In the genomic region with DNA sequence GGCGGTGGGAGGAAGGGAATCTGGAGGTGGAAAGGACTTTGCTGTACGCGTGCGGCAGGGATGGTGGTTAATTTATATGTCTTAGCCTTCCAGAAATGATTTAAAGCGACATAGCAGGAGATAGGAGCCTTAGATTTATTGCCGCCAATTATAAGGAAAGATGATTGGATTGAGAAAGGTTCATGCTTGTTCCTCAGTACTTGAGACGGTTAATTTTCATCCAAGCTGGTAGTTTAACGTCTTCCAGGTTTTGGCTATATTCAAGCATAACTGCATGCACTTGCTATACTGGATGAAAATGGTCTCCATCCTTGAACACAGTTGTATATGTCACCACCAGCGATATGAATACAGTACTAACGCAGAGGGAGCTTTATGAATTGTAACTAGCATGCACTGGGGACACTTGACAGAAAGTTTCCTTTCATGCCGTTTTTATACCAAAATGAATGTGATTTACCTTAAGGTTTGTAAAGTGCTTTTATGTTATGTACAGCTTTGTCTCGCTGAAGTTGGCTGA, we compare ENCODE assay signal across 8 cellular contexts. TPM values are rescaled to one million over a fixed set of nuclear protein-coding genes. Genes with fewer than 3 reads are reported as not detected.
A peak's percentile ranks its signal among the peaks of the same experiment; 100 is the strongest.
DNase-seq lines count a peak whose midpoint lies in the region; ATAC-seq, FAIRE-seq and TF ChIP-seq lines count a peak whose summit lies in the region.

No MANE protein-coding gene starts in this region.

- WGBS in thymus: 9% methylated on average over 12 of the region's 12 CpGs

- peaks cover 9% of the 10 kb centered on the region for H3K36me3 Mint-ChIP-seq in activated CD4-positive, alpha-beta T cell treated with anti-CD3 and anti-CD28 coated beads, Interleukin-2, amount 10 ng/mL, durations not matched to agents 7 days and 5 days (ENCODE audit: low read depth)
- H3K36me3 Mint-ChIP-seq in activated naive CD8-positive, alpha-beta T cell treated with anti-CD3 and anti-CD28 coated beads, Interleukin-2, amount 50 U/mL, for 24 hours (ENCODE audit: low read depth): peaks cover 7% of the 10 kb centered on the region

- peak overlapping the region; percentile 65 to 74 for H3K4me3 ChIP-seq in left lung
- H3K4me3 ChIP-seq in thymus (ENCODE audit: low read length): peak overlapping the region; percentile 71

- no peaks in the 10 kb centered on the region for H3K9me3 Mint-ChIP-seq in activated CD4-positive, alpha-beta T cell treated with anti-CD3 and anti-CD28 coated beads, Interleukin-2, amount 10 ng/mL, durations not matched to agents 7 days and 5 days
- no peaks in the 10 kb centered on the region for H3K9me3 Mint-ChIP-seq in activated naive CD8-positive, alpha-beta T cell treated with anti-CD3 and anti-CD28 coated beads, Interleukin-2, amount 50 U/mL, for 24 hours

- POLR2A ChIA-PET in activated CD4-positive, alpha-beta T cell treated with anti-CD3 and anti-CD28 coated beads, Interleukin-2, amount 10 ng/mL, durations not matched to agents 7 days and 5 days (lab: Charles Lee): interaction anchor here (0.6 to 1.9 kb wide), 4 partner anchors 8 to 371 kb away, joined by 3 to 8 read pairs (median 4); no protein-coding TSS in a partner anchor

- H3K27ac ChIP-seq in left lung: peak overlapping the region; percentile 89 to 92
- peak overlapping the region; percentile 93 for H3K27ac ChIP-seq in thymus (ENCODE audit: low read depth)

- H3K27ac Mint-ChIP-seq in activated CD4-positive, alpha-beta T cell treated with anti-CD3 and anti-CD28 coated beads, Interleukin-2, amount 10 ng/mL, durations not matched to agents 7 days and 5 days: peak overlapping the region; percentile 99
- peak overlapping the region; percentile 98 for H3K27ac Mint-ChIP-seq in activated naive CD8-positive, alpha-beta T cell treated with anti-CD3 and anti-CD28 coated beads, Interleukin-2, amount 50 U/mL, for 24 hours

- peaks cover 6% of the 10 kb centered on the region for H3K27me3 Mint-ChIP-seq in activated CD4-positive, alpha-beta T cell treated with anti-CD3 and anti-CD28 coated beads, Interleukin-2, amount 10 ng/mL, durations not matched to agents 7 days and 5 days
- no peaks in the 10 kb centered on the region for H3K27me3 Mint-ChIP-seq in activated naive CD8-positive, alpha-beta T cell treated with anti-CD3 and anti-CD28 coated beads, Interleukin-2, amount 50 U/mL, for 24 hours

- intact Hi-C loops in left lung (cut with DNase I): no loop called here

- TF ChIP-seq CTCF in left lung (IDR thresholded peaks at IDR 0.05): no peak

- H3K27me3 ChIP-seq in left lung: no peaks in the 10 kb centered on the region
- H3K27me3 ChIP-seq in thymus (ENCODE audit: control insufficient read depth, insufficient read depth): no peaks in the 10 kb centered on the region

- ATAC-seq in activated naive CD8-positive, alpha-beta T cell treated with anti-CD3 and anti-CD28 coated beads, Interleukin-2, amount 50 U/mL, for 24 hours: no peak
- peak; percentile 29 for ATAC-seq in left lung
- no peak for ATAC-seq in GM21381 (IDR thresholded peaks at IDR 0.05; ENCODE audit: unreplicated experiment)
- no peak for ATAC-seq in GM21825 (IDR thresholded peaks at IDR 0.05; ENCODE audit: unreplicated experiment)

- no peak for DNase-seq in activated CD4-positive, alpha-beta T cell treated with anti-CD3 and anti-CD28 coated beads, Interleukin-2, amount 10 ng/mL, durations not matched to agents 7 days and 5 days
- no peak for DNase-seq in activated CD4-positive, alpha-beta T cell treated with anti-CD3 and anti-CD28 coated beads, Interleukin-2, amount 50 U/mL, for 4 hours
- DNase-seq in activated naive CD8-positive, alpha-beta T cell treated with anti-CD3 and anti-CD28 coated beads, Interleukin-2, amount 50 U/mL, for 24 hours: no peak
- DNase-seq in left lung (no peak), GM12892 (ENCODE audit: insufficient read length) (no peak)

- peak overlapping the region; percentile 99 for H3K4me3 Mint-ChIP-seq in activated CD4-positive, alpha-beta T cell treated with anti-CD3 and anti-CD28 coated beads, Interleukin-2, amount 10 ng/mL, durations not matched to agents 7 days and 5 days
- peak overlapping the region; percentile 99 for H3K4me3 Mint-ChIP-seq in activated naive CD8-positive, alpha-beta T cell treated with anti-CD3 and anti-CD28 coated beads, Interleukin-2, amount 50 U/mL, for 24 hours

- H3K4me1 ChIP-seq in left lung (peaks cover 7 to 25% of the 10 kb centered on the region in 2 donors), thymus (ENCODE audit: control insufficient read depth, insufficient read depth, low read length) (peaks cover 16% of the 10 kb centered on the region)

- CTCF ChIA-PET in activated CD4-positive, alpha-beta T cell treated with anti-CD3 and anti-CD28 coated beads, Interleukin-2, amount 10 ng/mL, durations not matched to agents 7 days and 5 days (lab: Charles Lee): interaction anchor here (0.6 to 2.3 kb wide), 9 partner anchors 10 to 882 kb away, joined by 3 to 11 read pairs (median 4); a partner anchor contains a TSS

- peaks cover 3 to 22% of the 10 kb centered on the region in 2 donors for H3K36me3 ChIP-seq in left lung
- H3K36me3 ChIP-seq in thymus (ENCODE audit: control insufficient read depth, insufficient read depth): peaks cover 6% of the 10 kb centered on the region

- peaks cover 36% of the 10 kb centered on the region for H3K4me1 Mint-ChIP-seq in activated CD4-positive, alpha-beta T cell treated with anti-CD3 and anti-CD28 coated beads, Interleukin-2, amount 10 ng/mL, durations not matched to agents 7 days and 5 days
- peaks cover 29% of the 10 kb centered on the region for H3K4me1 Mint-ChIP-seq in activated naive CD8-positive, alpha-beta T cell treated with anti-CD3 and anti-CD28 coated beads, Interleukin-2, amount 50 U/mL, for 24 hours

- TF ChIP-seq POLR2A in GM12892 (IDR thresholded peaks at IDR 0.05; ENCODE audit: low read depth, low read length): no peak

- FAIRE-seq in GM12892 (lab: Jason Lieb, UNC): no peak

- H3K9me3 ChIP-seq in left lung: no peaks in the 10 kb centered on the region
- H3K9me3 ChIP-seq in thymus (ENCODE audit: control insufficient read depth): no peaks in the 10 kb centered on the region

RNA-seq across cellular contexts. Expression of a gene that starts 0.6 kb away (rescaled TPM):
- total RNA-seq in activated CD4-positive, alpha-beta T cell treated with anti-CD3 and anti-CD28 coated beads, Interleukin-2, amount 10 ng/mL, durations not matched to agents 7 days and 5 days: 1 to 10 TPM; 4.0 to 5.5 TPM
- total RNA-seq in left lung: 1 to 10 TPM; 5.9 to 6.4 TPM
- 4.8 TPM for polyA plus RNA-seq in thymus
- polyA plus RNA-seq in GM12892 (2012; ENCODE audit: missing spikeins): 5.6 TPM

RNA-seq across cellular contexts. Expression of a gene that starts 8.1 kb away (rescaled TPM):
- total RNA-seq in activated CD4-positive, alpha-beta T cell treated with anti-CD3 and anti-CD28 coated beads, Interleukin-2, amount 10 ng/mL, durations not matched to agents 7 days and 5 days: 100 to 1,000 TPM; 180 to 185 TPM
- 100 to 1,000 TPM; 173 to 195 TPM for total RNA-seq in left lung
- polyA plus RNA-seq in thymus: 39.1 TPM
- 47.2 TPM for polyA plus RNA-seq in GM12892 (2012; ENCODE audit: missing spikeins)

RNA-seq across cellular contexts. Expression of a gene that starts 18.4 kb away (rescaled TPM):
- not detected for total RNA-seq in activated CD4-positive, alpha-beta T cell treated with anti-CD3 and anti-CD28 coated beads, Interleukin-2, amount 10 ng/mL, durations not matched to agents 7 days and 5 days
- total RNA-seq in left lung: under 1 TPM; 0.21 to 0.26 TPM
- 0.02 TPM for polyA plus RNA-seq in thymus
- 0.42 TPM for polyA plus RNA-seq in GM12892 (2012; ENCODE audit: missing spikeins)

RNA-seq across cellular contexts. Expression of a gene that starts 41.5 kb away (rescaled TPM):
- 100 to 1,000 TPM in 1 of 2 experiments, 10 to 100 TPM in 1; 97.9 to 102 TPM for total RNA-seq in activated CD4-positive, alpha-beta T cell treated with anti-CD3 and anti-CD28 coated beads, Interleukin-2, amount 10 ng/mL, durations not matched to agents 7 days and 5 days
- total RNA-seq in left lung: 1 to 10 TPM; 2.1 to 4.0 TPM
- polyA plus RNA-seq in thymus: 1.2 TPM
- polyA plus RNA-seq in GM12892 (2012; ENCODE audit: missing spikeins): 10.2 TPM
